ENCODE assay signal across 1 cellular context in the genomic region with DNA sequence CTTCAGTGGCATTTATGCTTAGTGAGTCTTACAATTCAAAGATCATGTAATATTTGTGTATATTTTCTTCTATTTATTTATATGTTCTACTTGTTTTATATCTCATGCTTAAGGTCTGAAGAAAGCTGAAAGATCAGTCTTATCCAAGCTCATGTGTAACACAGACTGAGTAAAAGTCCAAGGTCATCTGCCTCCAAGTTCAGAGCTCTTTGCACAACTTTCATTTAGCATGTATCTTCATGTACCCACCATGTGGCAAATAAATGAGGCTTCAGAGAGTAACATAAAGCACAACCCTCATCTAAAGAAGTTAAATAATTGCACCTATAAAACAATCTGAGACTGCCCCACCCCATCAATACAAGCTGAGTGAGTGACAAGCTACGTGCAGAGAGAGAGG.
TF ChIP-seq lines count a peak whose summit lies in the region.

No MANE protein-coding gene starts in this region.

TF ChIP-seq in WTC11, 78 proteins besides CTCF, POLR2A, EP300 and RAD21 (continued from another document):
- TF ChIP-seq, protein P1, sequence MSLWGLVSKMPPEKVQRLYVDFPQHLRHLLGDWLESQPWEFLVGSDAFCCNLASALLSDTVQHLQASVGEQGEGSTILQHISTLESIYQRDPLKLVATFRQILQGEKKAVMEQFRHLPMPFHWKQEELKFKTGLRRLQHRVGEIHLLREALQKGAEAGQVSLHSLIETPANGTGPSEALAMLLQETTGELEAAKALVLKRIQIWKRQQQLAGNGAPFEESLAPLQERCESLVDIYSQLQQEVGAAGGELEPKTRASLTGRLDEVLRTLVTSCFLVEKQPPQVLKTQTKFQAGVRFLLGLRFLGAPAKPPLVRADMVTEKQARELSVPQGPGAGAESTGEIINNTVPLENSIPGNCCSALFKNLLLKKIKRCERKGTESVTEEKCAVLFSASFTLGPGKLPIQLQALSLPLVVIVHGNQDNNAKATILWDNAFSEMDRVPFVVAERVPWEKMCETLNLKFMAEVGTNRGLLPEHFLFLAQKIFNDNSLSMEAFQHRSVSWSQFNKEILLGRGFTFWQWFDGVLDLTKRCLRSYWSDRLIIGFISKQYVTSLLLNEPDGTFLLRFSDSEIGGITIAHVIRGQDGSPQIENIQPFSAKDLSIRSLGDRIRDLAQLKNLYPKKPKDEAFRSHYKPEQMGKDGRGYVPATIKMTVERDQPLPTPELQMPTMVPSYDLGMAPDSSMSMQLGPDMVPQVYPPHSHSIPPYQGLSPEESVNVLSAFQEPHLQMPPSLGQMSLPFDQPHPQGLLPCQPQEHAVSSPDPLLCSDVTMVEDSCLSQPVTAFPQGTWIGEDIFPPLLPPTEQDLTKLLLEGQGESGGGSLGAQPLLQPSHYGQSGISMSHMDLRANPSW (CRISPR knock-in tag; conservative IDR thresholded peaks at IDR 0.05; ENCODE audit: low read depth) = no peak
- TF ChIP-seq OVOL2 (CRISPR knock-in tag; IDR thresholded peaks at IDR 0.05; ENCODE audit: borderline replicate concordance) (no peak), FOXJ3 (CRISPR knock-in tag; IDR thresholded peaks at IDR 0.05; ENCODE audit: borderline replicate concordance) (no peak), JAZF1 (CRISPR knock-in tag; IDR thresholded peaks at IDR 0.05) (no peak), GABPB1 (CRISPR knock-in tag; IDR thresholded peaks at IDR 0.05) (no peak), TEAD4 (CRISPR knock-in tag; IDR thresholded peaks at IDR 0.05) (no peak)
- TF ChIP-seq, protein P2, sequence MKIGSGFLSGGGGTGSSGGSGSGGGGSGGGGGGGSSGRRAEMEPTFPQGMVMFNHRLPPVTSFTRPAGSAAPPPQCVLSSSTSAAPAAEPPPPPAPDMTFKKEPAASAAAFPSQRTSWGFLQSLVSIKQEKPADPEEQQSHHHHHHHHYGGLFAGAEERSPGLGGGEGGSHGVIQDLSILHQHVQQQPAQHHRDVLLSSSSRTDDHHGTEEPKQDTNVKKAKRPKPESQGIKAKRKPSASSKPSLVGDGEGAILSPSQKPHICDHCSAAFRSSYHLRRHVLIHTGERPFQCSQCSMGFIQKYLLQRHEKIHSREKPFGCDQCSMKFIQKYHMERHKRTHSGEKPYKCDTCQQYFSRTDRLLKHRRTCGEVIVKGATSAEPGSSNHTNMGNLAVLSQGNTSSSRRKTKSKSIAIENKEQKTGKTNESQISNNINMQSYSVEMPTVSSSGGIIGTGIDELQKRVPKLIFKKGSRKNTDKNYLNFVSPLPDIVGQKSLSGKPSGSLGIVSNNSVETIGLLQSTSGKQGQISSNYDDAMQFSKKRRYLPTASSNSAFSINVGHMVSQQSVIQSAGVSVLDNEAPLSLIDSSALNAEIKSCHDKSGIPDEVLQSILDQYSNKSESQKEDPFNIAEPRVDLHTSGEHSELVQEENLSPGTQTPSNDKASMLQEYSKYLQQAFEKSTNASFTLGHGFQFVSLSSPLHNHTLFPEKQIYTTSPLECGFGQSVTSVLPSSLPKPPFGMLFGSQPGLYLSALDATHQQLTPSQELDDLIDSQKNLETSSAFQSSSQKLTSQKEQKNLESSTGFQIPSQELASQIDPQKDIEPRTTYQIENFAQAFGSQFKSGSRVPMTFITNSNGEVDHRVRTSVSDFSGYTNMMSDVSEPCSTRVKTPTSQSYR (CRISPR knock-in tag; IDR thresholded peaks at IDR 0.05) = no peak
TF ChIP-seq in WTC11: peak in this region for 0.
